ENCODE assay signal across 18 cellular contexts in genomic region chr9:37970301-37971106, GRCh38.
"Had no signal": no experiment of that assay in that cellular context is flagged by ENCODE, and none has a peak within 500 bp of the region (broad histone marks: within the 10 kb centered on the region; RNA-seq: fewer than 3 reads in every experiment).

No MANE protein-coding gene starts in this region.

- H3K27ac Mint-ChIP-seq: activated CD4-positive, alpha-beta memory T cell treated with anti-CD3 and anti-CD28 coated beads, Interleukin-2, amount 10 ng/mL, durations not matched to agents 7 days and 5 days; activated CD4-positive, alpha-beta T cell treated with anti-CD3 and anti-CD28 coated beads for 36 hours; activated naive CD4-positive, alpha-beta T cell treated with anti-CD3 and anti-CD28 coated beads, Interleukin-2, amount 50 U/mL, for 24 hours; activated T-cell treated with anti-CD3 and anti-CD28 coated beads, Interleukin-2, amount 50 U/mL, for 24 hours; stimulated activated memory B cell treated with anti-CD40 and anti-IgM and Interleukin-4, amounts not matched to agents 10 μg/mL and 1 μg/mL and 100 μg/mL, for 72 hours had no signal

- DNase-seq: activated CD4-positive, alpha-beta memory T cell treated with anti-CD3 and anti-CD28 coated beads, Interleukin-2, amount 10 ng/mL, durations not matched to agents 7 days and 5 days; activated T-cell treated with anti-CD3 and anti-CD28 coated beads, Interleukin-2, amount 50 U/mL, for 24 hours; adrenal gland; dermis blood vessel endothelial cell; head of caudate nucleus; left cardiac atrium; lower lobe of right lung; midbrain; retina; SK-N-SH; stimulated activated CD4-positive, alpha-beta T cell treated with anti-CD3 and anti-CD28 coated beads, Interleukin-2, amount 100 ng/mL, for 48 hours; substantia nigra; T-helper 1 cell; WERI-Rb-1 had no signal

- ATAC-seq: left cardiac atrium; lower lobe of right lung; stimulated activated memory B cell treated with anti-CD40 and anti-IgM and Interleukin-4, amounts not matched to agents 10 μg/mL and 1 μg/mL and 100 μg/mL, for 72 hours had no signal

- H3K36me3 Mint-ChIP-seq: activated naive CD4-positive, alpha-beta T cell treated with anti-CD3 and anti-CD28 coated beads, Interleukin-2, amount 50 U/mL, for 24 hours; stimulated activated memory B cell treated with anti-CD40 and anti-IgM and Interleukin-4, amounts not matched to agents 10 μg/mL and 1 μg/mL and 100 μg/mL, for 72 hours had no signal

- H3K27me3 ChIP-seq: adrenal gland, tibial nerve had no signal

- H3K9me3 Mint-ChIP-seq: activated CD4-positive, alpha-beta memory T cell treated with anti-CD3 and anti-CD28 coated beads, Interleukin-2, amount 10 ng/mL, durations not matched to agents 7 days and 5 days; activated naive CD4-positive, alpha-beta T cell treated with anti-CD3 and anti-CD28 coated beads, Interleukin-2, amount 50 U/mL, for 24 hours; activated T-cell treated with anti-CD3 and anti-CD28 coated beads, Interleukin-2, amount 50 U/mL, for 24 hours; stimulated activated memory B cell treated with anti-CD40 and anti-IgM and Interleukin-4, amounts not matched to agents 10 μg/mL and 1 μg/mL and 100 μg/mL, for 72 hours had no signal

- H3K36me3 ChIP-seq: adrenal gland had no signal

- H3K4me1 Mint-ChIP-seq: activated naive CD4-positive, alpha-beta T cell treated with anti-CD3 and anti-CD28 coated beads, Interleukin-2, amount 50 U/mL, for 24 hours; stimulated activated memory B cell treated with anti-CD40 and anti-IgM and Interleukin-4, amounts not matched to agents 10 μg/mL and 1 μg/mL and 100 μg/mL, for 72 hours had no signal

- H3K4me3 Mint-ChIP-seq: activated CD4-positive, alpha-beta memory T cell treated with anti-CD3 and anti-CD28 coated beads, Interleukin-2, amount 10 ng/mL, durations not matched to agents 7 days and 5 days; activated CD4-positive, alpha-beta T cell treated with anti-CD3 and anti-CD28 coated beads for 36 hours; activated naive CD4-positive, alpha-beta T cell treated with anti-CD3 and anti-CD28 coated beads, Interleukin-2, amount 50 U/mL, for 24 hours; activated T-cell treated with anti-CD3 and anti-CD28 coated beads, Interleukin-2, amount 50 U/mL, for 24 hours; stimulated activated memory B cell treated with anti-CD40 and anti-IgM and Interleukin-4, amounts not matched to agents 10 μg/mL and 1 μg/mL and 100 μg/mL, for 72 hours had no signal

- H3K9me3 ChIP-seq: adrenal gland, lower lobe of right lung, SK-N-SH, tibial nerve had no signal

- H3K27ac ChIP-seq: lower lobe of right lung, tibial nerve, WERI-Rb-1 had no signal

- H3K27me3 Mint-ChIP-seq: activated CD4-positive, alpha-beta memory T cell treated with anti-CD3 and anti-CD28 coated beads, Interleukin-2, amount 10 ng/mL, durations not matched to agents 7 days and 5 days; activated CD4-positive, alpha-beta T cell treated with anti-CD3 and anti-CD28 coated beads for 36 hours; activated naive CD4-positive, alpha-beta T cell treated with anti-CD3 and anti-CD28 coated beads, Interleukin-2, amount 50 U/mL, for 24 hours; activated T-cell treated with anti-CD3 and anti-CD28 coated beads, Interleukin-2, amount 50 U/mL, for 24 hours; stimulated activated memory B cell treated with anti-CD40 and anti-IgM and Interleukin-4, amounts not matched to agents 10 μg/mL and 1 μg/mL and 100 μg/mL, for 72 hours had no signal

- H3K4me3 ChIP-seq: adrenal gland, lower lobe of right lung, tibial nerve had no signal
